8 cellular contexts compared by ENCODE assay signal in genomic region chr19:35740423-35741215, GRCh38. TPM values are rescaled to one million over a fixed set of nuclear protein-coding genes. Genes with fewer than 3 reads are reported as not detected.
DNase-seq lines count a peak whose midpoint lies in the region; ATAC-seq and TF ChIP-seq lines count a peak whose summit lies in the region.

No MANE protein-coding gene starts in this region.

- no peaks in the 10 kb centered on the region for H3K27me3 ChIP-seq in CD4-positive, alpha-beta T cell (ENCODE audit: control insufficient read depth, insufficient read depth, low read length)
- no peaks in the 10 kb centered on the region for H3K27me3 ChIP-seq in duodenal mucosa (ENCODE audit: control insufficient read depth in 1 of 2, insufficient read depth in 2 of 2, low read length in 2 of 2)

- POLR2A ChIA-PET in CD4-positive, alpha-beta T cell (lab: Charles Lee), result interaction anchor here (0.6 to 2.4 kb wide), 14 partner anchors 8 to 190 kb away, joined by 3 to 20 read pairs (median 4); partner anchors contain the start of genes COX6B1, HSPB6, KMT2B and LIN37
- POLR2A ChIA-PET in activated CD4-positive, alpha-beta memory T cell treated with anti-CD3 and anti-CD28 coated beads for 36 hours (lab: Charles Lee), result interaction anchor here (0.5 to 3.2 kb wide), 9 partner anchors 10 to 191 kb away, joined by 3 to 34 read pairs (median 3); partner anchors contain the start of genes HSPB6 and PROSER3

- H3K4me1 Mint-ChIP-seq in CD4-positive, alpha-beta T cell (ENCODE audit: low read depth), result peaks cover 52% of the 10 kb centered on the region
- peaks cover 31% of the 10 kb centered on the region for H3K4me1 Mint-ChIP-seq in activated CD4-positive, alpha-beta memory T cell treated with anti-CD3 and anti-CD28 coated beads for 36 hours (ENCODE audit: low read depth)

- H3K4me3 Mint-ChIP-seq in CD4-positive, alpha-beta T cell, result peak overlapping the region; percentile 99
- peak overlapping the region; percentile 89 for H3K4me3 Mint-ChIP-seq in activated CD4-positive, alpha-beta memory T cell treated with anti-CD3 and anti-CD28 coated beads for 36 hours

- H3K27ac Mint-ChIP-seq in CD4-positive, alpha-beta T cell, result peak overlapping the region; percentile 98
- H3K27ac Mint-ChIP-seq in activated CD4-positive, alpha-beta memory T cell treated with anti-CD3 and anti-CD28 coated beads for 36 hours, result peak overlapping the region; percentile 90

- H3K27ac ChIP-seq in CD4-positive, alpha-beta T cell (ENCODE audit: low read depth, low read length), result peak overlapping the region; percentile 72
- peak overlapping the region; percentile 64 for H3K27ac ChIP-seq in duodenal mucosa (ENCODE audit: low read depth, low read length)

- H3K4me1 ChIP-seq in duodenal mucosa (ENCODE audit: control insufficient read depth in 1 of 2, insufficient read depth in 2 of 2, low read length in 2 of 2), result peaks cover 11 to 23% of the 10 kb centered on the region in 2 donors

- no peaks in the 10 kb centered on the region for H3K9me3 Mint-ChIP-seq in CD4-positive, alpha-beta T cell
- H3K9me3 Mint-ChIP-seq in activated CD4-positive, alpha-beta memory T cell treated with anti-CD3 and anti-CD28 coated beads for 36 hours, result no peaks in the 10 kb centered on the region

- no peaks in the 10 kb centered on the region for H3K27me3 Mint-ChIP-seq in CD4-positive, alpha-beta T cell
- H3K27me3 Mint-ChIP-seq in activated CD4-positive, alpha-beta memory T cell treated with anti-CD3 and anti-CD28 coated beads for 36 hours, result no peaks in the 10 kb centered on the region

- DNase-seq in CD4-positive, alpha-beta T cell, result peak; percentile 88 to 96 (median 92)
- peak; percentile 97 for DNase-seq in HK-2 (ENCODE audit: unreplicated experiment)
- DNase-seq in NCI-H82 (lab: John Stamatoyannopoulos, UW), result peak; percentile 100
- DNase-seq in activated CD4-positive, alpha-beta memory T cell treated with anti-CD3 and anti-CD28 coated beads for 36 hours, result peak; percentile 98
- DNase-seq in lung microvascular endothelial cell (ENCODE audit: low read depth in 2 of 2), result peak; percentile 95 to 97
- peak; percentile 88 to 91 (median 89) for DNase-seq in stimulated activated CD4-positive, alpha-beta T cell treated with anti-CD3 and anti-CD28 coated beads, TNF-alpha, amount 100 ng/mL, for 4 hours (ENCODE audit: low read depth in 3 of 3)

- peak overlapping the region; percentile 60 to 70 for H3K9ac ChIP-seq in duodenal mucosa (ENCODE audit: low read depth in 1 of 2, low read length in 2 of 2)

- H3K9me3 ChIP-seq in CD4-positive, alpha-beta T cell (ENCODE audit: control insufficient read depth, low read length), result no peaks in the 10 kb centered on the region
- no peaks in the 10 kb centered on the region for H3K9me3 ChIP-seq in duodenal mucosa (ENCODE audit: control insufficient read depth in 1 of 2, low read length in 2 of 2)

- peaks cover 58% of the 10 kb centered on the region for H3K36me3 Mint-ChIP-seq in CD4-positive, alpha-beta T cell (ENCODE audit: low read depth)
- H3K36me3 Mint-ChIP-seq in activated CD4-positive, alpha-beta memory T cell treated with anti-CD3 and anti-CD28 coated beads for 36 hours, result peaks cover 44% of the 10 kb centered on the region

- CTCF ChIA-PET in CD4-positive, alpha-beta T cell (lab: Charles Lee), result interaction anchor here (0.6 to 0.7 kb wide), 2 partner anchors 34 to 578 kb away, joined by 4 read pairs; no protein-coding TSS in a partner anchor
- CTCF ChIA-PET in activated CD4-positive, alpha-beta memory T cell treated with anti-CD3 and anti-CD28 coated beads for 36 hours (lab: Charles Lee), result interaction anchor here (1.0 to 3.6 kb wide), 7 partner anchors 22 to 92 kb away, joined by 3 to 24 read pairs (median 4); partner anchors contain the start of genes COX6B1 and ZBTB32

- peaks cover 25 to 34% of the 10 kb centered on the region in 2 donors for H3K36me3 ChIP-seq in duodenal mucosa (ENCODE audit: control insufficient read depth in 1 of 2, insufficient read depth in 2 of 2, low read length in 2 of 2)

- intact Hi-C loops in CD4-positive, alpha-beta T cell (cut with DNase I, micrococcal nuclease), result loop anchor here (1.0 to 10.0 kb wide), 3 partner anchors 23 to 374 kb away; partner anchors contain the start of genes COX6B1 (in 1 of the 2), OVOL3 (in 1 of the 2), POLR2I (in 1 of the 2) and TBCB (in 1 of the 2)
- intact Hi-C loops in activated CD4-positive, alpha-beta memory T cell treated with anti-CD3 and anti-CD28 coated beads for 36 hours (cut with micrococcal nuclease), result loop anchor here (1.0 to 10.0 kb wide), 5 partner anchors 23 to 474 kb away; partner anchors contain the start of genes COX6B1, ETV2, OVOL3 and POLR2I

- ATAC-seq in CD4-positive, alpha-beta T cell (ENCODE audit: poor library complexity), result peak; percentile 60
- ATAC-seq in GM19438 (IDR thresholded peaks at IDR 0.05; ENCODE audit: low read depth, unreplicated experiment), result peak; percentile 52

- TF ChIP-seq CTCF in CD4-positive, alpha-beta T cell (IDR thresholded peaks at IDR 0.05), result no peak

- H3K4me3 ChIP-seq in duodenal mucosa (ENCODE audit: low read depth in 1 of 2, low read length in 2 of 2), result peak overlapping the region; percentile 82 to 90

RNA-seq across cellular contexts. Expression of gene IGFLR1, which starts 1.6 kb away (rescaled TPM):
- 10 to 100 TPM; 40.3 to 43.1 TPM for total RNA-seq in CD4-positive, alpha-beta T cell
- total RNA-seq in activated CD4-positive, alpha-beta memory T cell treated with anti-CD3 and anti-CD28 coated beads for 36 hours, result 10 to 100 TPM; 90.1 to 92.8 TPM
- total RNA-seq in lung microvascular endothelial cell, result 0.20 and 1.1 TPM in 2 replicates

RNA-seq across cellular contexts. Expression of gene U2AF1L4, which starts 4.6 kb away (rescaled TPM):
- 10 to 100 TPM; 74.6 to 85.8 TPM for total RNA-seq in CD4-positive, alpha-beta T cell
- total RNA-seq in activated CD4-positive, alpha-beta memory T cell treated with anti-CD3 and anti-CD28 coated beads for 36 hours, result 10 to 100 TPM; 34.6 to 37.8 TPM
- 1.1 and 4.0 TPM in 2 replicates for total RNA-seq in lung microvascular endothelial cell

RNA-seq across cellular contexts. Expression of gene PSENEN, which starts 4.8 kb away (rescaled TPM):
- total RNA-seq in CD4-positive, alpha-beta T cell, result 1 to 10 TPM; 7.3 to 9.4 TPM
- total RNA-seq in activated CD4-positive, alpha-beta memory T cell treated with anti-CD3 and anti-CD28 coated beads for 36 hours, result 10 to 100 TPM; 46.7 to 47.9 TPM
- 16.5 and 16.6 TPM in 2 replicates for total RNA-seq in lung microvascular endothelial cell

RNA-seq across cellular contexts. Expression of gene LIN37, which starts 7.8 kb away (rescaled TPM):
- 1 to 10 TPM; 4.8 to 6.0 TPM for total RNA-seq in CD4-positive, alpha-beta T cell
- 1 to 10 TPM; 7.5 TPM for total RNA-seq in activated CD4-positive, alpha-beta memory T cell treated with anti-CD3 and anti-CD28 coated beads for 36 hours
- 2.4 and 5.0 TPM in 2 replicates for total RNA-seq in lung microvascular endothelial cell

RNA-seq across cellular contexts. Expression of gene HSPB6, which starts 16.2 kb away (rescaled TPM):
- total RNA-seq in CD4-positive, alpha-beta T cell, result not detected
- total RNA-seq in activated CD4-positive, alpha-beta memory T cell treated with anti-CD3 and anti-CD28 coated beads for 36 hours, result under 1 TPM; 0.36 to 0.53 TPM
- total RNA-seq in lung microvascular endothelial cell, result 0.20 and 0.22 TPM in 2 replicates

Comparison
In these comparisons a context has a peak if more than half of its experiments do, and no peak if none do; other contexts are left out.
1. Peak in every context shown above with its lines: DNase-seq, ATAC-seq, H3K4me3 ChIP-seq and H3K27ac ChIP-seq.
2. RNA of gene IGFLR1, which starts 1.6 kb away (total RNA-seq): 90.1 to 92.8 TPM in activated CD4-positive, alpha-beta memory T cell treated with anti-CD3 and anti-CD28 coated beads for 36 hours and 40.3 to 43.1 TPM in CD4-positive, alpha-beta T cell; 0.20 to 1.1 TPM in lung microvascular endothelial cell; every median in the first group is over 10 times any median in the second.